In genomic region chr1:44409019-44409602, GRCh38 we compare ENCODE assay signal across 8 cellular contexts. TPM values are rescaled to one million over a fixed set of nuclear protein-coding genes. Genes with fewer than 3 reads are reported as not detected.
DNase-seq lines count a peak whose midpoint lies in the region; ATAC-seq and TF ChIP-seq lines count a peak whose summit lies in the region.

No MANE protein-coding gene starts in this region.

- peak overlapping the region; percentile 51 for H3K27ac Mint-ChIP-seq in activated naive CD4-positive, alpha-beta T cell treated with anti-CD3 and anti-CD28 coated beads, Interleukin-2, amount 10 ng/mL, durations not matched to agents 7 days and 5 days
- no peak overlapping the region for H3K27ac Mint-ChIP-seq in activated naive CD8-positive, alpha-beta T cell treated with anti-CD3 and anti-CD28 coated beads, Interleukin-2, amount 50 U/mL, for 24 hours

- WGBS in ovary, 3 donors: 13 to 16% (median 14%) methylated on average over 20 of the region's 20 CpGs

- peaks cover 16% of the 10 kb centered on the region for H3K4me1 ChIP-seq in ovary (ENCODE audit: insufficient read depth)

- TF ChIP-seq CTCF in ovary (IDR thresholded peaks at IDR 0.05): no peak

- peaks cover 37% of the 10 kb centered on the region for H3K4me1 Mint-ChIP-seq in activated naive CD4-positive, alpha-beta T cell treated with anti-CD3 and anti-CD28 coated beads, Interleukin-2, amount 10 ng/mL, durations not matched to agents 7 days and 5 days
- H3K4me1 Mint-ChIP-seq in activated naive CD8-positive, alpha-beta T cell treated with anti-CD3 and anti-CD28 coated beads, Interleukin-2, amount 50 U/mL, for 24 hours: peaks cover 36% of the 10 kb centered on the region

- no peak overlapping the region for H3K4me3 ChIP-seq in ovary

- H3K9me3 ChIP-seq in ovary: no peaks in the 10 kb centered on the region

- TF ChIP-seq EP300 in ovary (IDR thresholded peaks at IDR 0.05): no peak

- H3K36me3 Mint-ChIP-seq in activated naive CD4-positive, alpha-beta T cell treated with anti-CD3 and anti-CD28 coated beads, Interleukin-2, amount 10 ng/mL, durations not matched to agents 7 days and 5 days: no peaks in the 10 kb centered on the region
- no peaks in the 10 kb centered on the region for H3K36me3 Mint-ChIP-seq in activated naive CD8-positive, alpha-beta T cell treated with anti-CD3 and anti-CD28 coated beads, Interleukin-2, amount 50 U/mL, for 24 hours (ENCODE audit: low read depth)

- no peak overlapping the region for H3K4me3 Mint-ChIP-seq in activated naive CD4-positive, alpha-beta T cell treated with anti-CD3 and anti-CD28 coated beads, Interleukin-2, amount 10 ng/mL, durations not matched to agents 7 days and 5 days
- peak overlapping the region; percentile 52 for H3K4me3 Mint-ChIP-seq in activated naive CD8-positive, alpha-beta T cell treated with anti-CD3 and anti-CD28 coated beads, Interleukin-2, amount 50 U/mL, for 24 hours

- DNase-seq in activated naive CD4-positive, alpha-beta T cell treated with anti-CD3 and anti-CD28 coated beads, Interleukin-2, amount 10 ng/mL, durations not matched to agents 7 days and 5 days: no peak
- no peak for DNase-seq in activated naive CD4-positive, alpha-beta T cell treated with anti-CD3 and anti-CD28 coated beads, Interleukin-2, amount 50 U/mL, for 16 hours
- DNase-seq in activated naive CD8-positive, alpha-beta T cell treated with anti-CD3 and anti-CD28 coated beads, Interleukin-2, amount 50 U/mL, for 24 hours: no peak
- DNase-seq in substantia nigra (lab: John Stamatoyannopoulos, UW) (no peak), NCI-H2107 (lab: John Stamatoyannopoulos, UW) (no peak), ovary (no peak)

- no peaks in the 10 kb centered on the region for H3K9me3 Mint-ChIP-seq in activated naive CD4-positive, alpha-beta T cell treated with anti-CD3 and anti-CD28 coated beads, Interleukin-2, amount 10 ng/mL, durations not matched to agents 7 days and 5 days
- H3K9me3 Mint-ChIP-seq in activated naive CD8-positive, alpha-beta T cell treated with anti-CD3 and anti-CD28 coated beads, Interleukin-2, amount 50 U/mL, for 24 hours: no peaks in the 10 kb centered on the region

- H3K27me3 Mint-ChIP-seq in activated naive CD4-positive, alpha-beta T cell treated with anti-CD3 and anti-CD28 coated beads, Interleukin-2, amount 10 ng/mL, durations not matched to agents 7 days and 5 days: peaks cover 34% of the 10 kb centered on the region
- H3K27me3 Mint-ChIP-seq in activated naive CD8-positive, alpha-beta T cell treated with anti-CD3 and anti-CD28 coated beads, Interleukin-2, amount 50 U/mL, for 24 hours: peaks cover 24% of the 10 kb centered on the region

- H3K27me3 ChIP-seq in layer of hippocampus (ENCODE audit: control insufficient read depth, insufficient read depth, low read length): peaks cover 11% of the 10 kb centered on the region
- peaks cover 12% of the 10 kb centered on the region for H3K27me3 ChIP-seq in ovary

- no peaks in the 10 kb centered on the region for H3K36me3 ChIP-seq in ovary

- CTCF ChIA-PET in activated naive CD4-positive, alpha-beta T cell treated with anti-CD3 and anti-CD28 coated beads, Interleukin-2, amount 10 ng/mL, durations not matched to agents 7 days and 5 days (lab: Charles Lee): no interaction called here

- no peak for ATAC-seq in activated naive CD8-positive, alpha-beta T cell treated with anti-CD3 and anti-CD28 coated beads, Interleukin-2, amount 50 U/mL, for 24 hours
- ATAC-seq in HG03159 (IDR thresholded peaks at IDR 0.05; ENCODE audit: unreplicated experiment): no peak

- no peak for TF ChIP-seq POLR2A in ovary (IDR thresholded peaks at IDR 0.05)

- H3K27ac ChIP-seq in layer of hippocampus (ENCODE audit: low read depth, low read length) (peak overlapping the region; percentile 52), substantia nigra (ENCODE audit: low read depth, low read length, poor library complexity, severe bottlenecking) (peak overlapping the region; percentile 93), ovary (no peak overlapping the region)

- intact Hi-C loops in ovary (cut with DNase I): no loop called here

RNA-seq across cellular contexts. Expression of gene RNF220, which starts 4.1 kb away (rescaled TPM):
- 100 to 1,000 TPM in 1 of 7 donors, 10 to 100 TPM in 6; 58.0 to 101 (median 64.7) TPM for total RNA-seq in ovary
- 10 to 100 TPM; 64.0 to 75.4 TPM for polyA plus RNA-seq in ovary

RNA-seq across cellular contexts. Expression of gene ERI3, which starts 54.1 kb away (rescaled TPM):
- 10 to 100 TPM; 41.7 to 67.0 (median 52.4) TPM for total RNA-seq in ovary
- 10 to 100 TPM; 35.4 to 39.0 TPM for polyA plus RNA-seq in ovary

Comparison
In these comparisons a context has a peak if more than half of its experiments do, and no peak if none do; other contexts are left out.
1. H3K27ac ChIP-seq: peak in layer of hippocampus (single experiment) and substantia nigra (single experiment); none in ovary (0 of 2).